ENCODE assay signal across 18 cellular contexts in the genomic region with DNA sequence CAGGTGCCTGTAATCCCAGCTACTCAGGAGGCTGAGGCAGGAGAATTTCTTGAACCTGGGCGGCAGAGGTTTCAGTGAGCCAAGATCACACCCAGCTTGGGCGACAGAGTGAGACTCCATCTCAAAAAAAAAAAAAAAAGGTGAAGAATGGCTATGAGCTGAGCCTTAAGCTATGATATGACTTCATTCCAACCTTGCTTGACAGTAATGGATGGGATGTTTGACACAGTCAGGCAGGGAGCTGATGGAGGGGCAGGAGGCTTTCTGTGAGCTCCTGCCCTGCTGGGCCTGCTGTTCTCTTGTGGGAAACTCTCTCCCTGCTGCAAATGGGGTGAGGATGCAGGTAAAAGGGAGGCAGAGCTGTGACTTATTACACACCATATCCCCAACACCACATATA. TPM values are rescaled to one million over a fixed set of nuclear protein-coding genes. Genes with fewer than 3 reads are reported as not detected.
"Had no signal": no experiment of that assay in that cellular context is flagged by ENCODE, and none has a peak within 500 bp of the region (broad histone marks: within the 10 kb centered on the region; RNA-seq: fewer than 3 reads in every experiment).

No MANE protein-coding gene starts in this region.

- H3K4me1 Mint-ChIP-seq: neural crest cell had no signal

- H3K79me2 ChIP-seq: parathyroid adenoma had no signal

- DNase-seq: cerebellar nuclear complex; dermis blood vessel endothelial cell; heart left ventricle; hippocampal formation; mucosa of descending colon; naive thymus-derived CD8-positive, alpha-beta T cell; occipital lobe; psoas muscle; stimulated activated CD4-positive, alpha-beta T cell treated with anti-CD3 and anti-CD28 coated beads, Interleukin-2, amount 100 ng/mL, for 24 hours; stimulated activated CD4-positive, alpha-beta T cell treated with anti-CD3 and anti-CD28 coated beads, Interleukin-4, amount 100 ng/mL, for 4 hours; stimulated activated naive CD4-positive, alpha-beta T cell treated with Interleukin-2 at 50 U/mL for 16 hours; trophoblast cell had no signal

- H3K9me3 ChIP-seq: heart left ventricle, mucosa of descending colon, psoas muscle had no signal

- H2AFZ ChIP-seq: parathyroid adenoma had no signal

- H3K9ac ChIP-seq: parathyroid adenoma had no signal

- H3K4me3 Mint-ChIP-seq: naive thymus-derived CD8-positive, alpha-beta T cell; neural crest cell had no signal

- H3K27me3 Mint-ChIP-seq: naive thymus-derived CD8-positive, alpha-beta T cell had no signal

- H3K27ac ChIP-seq: heart left ventricle, parathyroid adenoma, psoas muscle had no signal

- H3K27me3 ChIP-seq: heart left ventricle had no signal

- H3K4me1 ChIP-seq: parathyroid adenoma, psoas muscle had no signal

- FAIRE-seq: colon, frontal cortex, urothelium cell line had no signal

- H3K4me3 ChIP-seq: heart left ventricle, mucosa of descending colon, psoas muscle had no signal

- H3K9me3 Mint-ChIP-seq: naive thymus-derived CD8-positive, alpha-beta T cell; neural crest cell had no signal

RNA-seq across cellular contexts. Expression of a gene that starts 27.6 kb away (rescaled TPM):
- total RNA-seq: dermis blood vessel endothelial cell, lung microvascular endothelial cell, neural crest cell had no signal
